Comparison of ENCODE assay signal across 8 cellular contexts in the genomic region with DNA sequence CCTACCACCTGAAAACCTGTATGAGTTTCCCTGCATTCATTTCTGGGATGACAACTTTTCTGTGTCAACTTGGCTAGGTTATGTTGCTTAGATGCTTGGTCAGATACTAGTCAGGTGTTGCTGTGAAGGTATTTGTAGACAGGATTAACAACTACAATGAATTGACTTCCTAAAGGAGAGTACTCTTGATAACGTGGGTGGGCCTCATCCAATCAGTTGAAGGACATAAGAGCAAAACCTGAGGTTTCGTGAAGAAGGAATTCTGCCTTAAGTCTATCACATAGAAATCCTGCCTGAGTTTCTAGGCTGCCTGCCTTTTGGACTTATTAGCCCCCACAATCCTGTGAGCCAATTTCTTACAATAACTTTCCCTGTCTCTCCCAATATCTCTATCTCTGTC.
"Had no signal": no experiment of that assay in that cellular context is flagged by ENCODE, and none has a peak within 500 bp of the region (broad histone marks: within the 10 kb centered on the region; RNA-seq: fewer than 3 reads in every experiment).

No MANE protein-coding gene starts in this region.

- FAIRE-seq: G401.6, GM12878, GM12891, GM12892, GM18507, GM19239 had no signal

- DNase-seq: GDM1, GF-D8 had no signal

- H3K4me3 ChIP-seq: GM12878 had no signal

- ATAC-seq: GM12878 had no signal
